Comparison of ENCODE assay signal across 11 cellular contexts in genomic region chr9:90287567-90288274, GRCh38.
A peak's percentile ranks its signal among the peaks of the same experiment; 100 is the strongest.
DNase-seq lines count a peak whose midpoint lies in the region; ATAC-seq and TF ChIP-seq lines count a peak whose summit lies in the region.
"Had no signal": no experiment of that assay in that cellular context is flagged by ENCODE, and none has a peak within 500 bp of the region (broad histone marks: within the 10 kb centered on the region; RNA-seq: fewer than 3 reads in every experiment).

No MANE protein-coding gene starts in this region.

- ATAC-seq in GM21576 (IDR thresholded peaks at IDR 0.05; ENCODE audit: unreplicated experiment) = peak; percentile 92
- ATAC-seq in HG03520 (IDR thresholded peaks at IDR 0.05; ENCODE audit: unreplicated experiment) = peak; percentile 95
- ATAC-seq: left ventricle myocardium superior had no signal

- no peak overlapping the region for H3K27ac Mint-ChIP-seq in neural progenitor cell
- no peak overlapping the region for H3K27ac Mint-ChIP-seq in HFFc6

- no peak for TF ChIP-seq CTCF in neural progenitor cell (IDR thresholded peaks at IDR 0.05)
- no peak for TF ChIP-seq CTCF in HFFc6 (IDR thresholded peaks at IDR 0.05)

- H4K20me1 ChIP-seq in neural progenitor cell (ENCODE audit: low read depth) = no peaks in the 10 kb centered on the region

- H3K36me3 ChIP-seq in neural progenitor cell = no peaks in the 10 kb centered on the region

- H3K4me1 Mint-ChIP-seq in neural progenitor cell = no peaks in the 10 kb centered on the region
- H3K4me1 Mint-ChIP-seq in HFFc6 (ENCODE audit: low read depth) = no peaks in the 10 kb centered on the region

- DNase-seq in DMS53 (lab: John Stamatoyannopoulos, UW) (peak; percentile 3), DMS53 treated with DMSO at 0.1 percent for 48 hours (lab: John Stamatoyannopoulos, UW; ENCODE audit: unreplicated experiment) (no peak), neural progenitor cell (ENCODE audit: low spot score) (no peak), anterior cingulate cortex (lab: John Stamatoyannopoulos, UW) (no peak), CD1c-positive myeloid dendritic cell (ENCODE audit: extremely low spot score) (no peak), HFFc6 (no peak)
- DNase-seq: left ventricle myocardium superior had no signal

- H3K27me3 ChIP-seq in neural progenitor cell = no peaks in the 10 kb centered on the region

- no peak overlapping the region for H3K27ac ChIP-seq in neural progenitor cell
- H3K27ac ChIP-seq: 22Rv1 had no signal

- peak overlapping the region; percentile 51 for H2AFZ ChIP-seq in neural progenitor cell (replicated peaks)

- H3K36me3 Mint-ChIP-seq in neural progenitor cell (no peaks in the 10 kb centered on the region), HFFc6 (ENCODE audit: low read depth) (no peaks in the 10 kb centered on the region)
- H3K36me3 Mint-ChIP-seq: brain had no signal

- no peaks in the 10 kb centered on the region for H3F3A ChIP-seq in neural progenitor cell (ENCODE audit: low read depth)

- no peaks in the 10 kb centered on the region for H3K9me3 Mint-ChIP-seq in neural progenitor cell
- H3K9me3 Mint-ChIP-seq in HFFc6 = no peaks in the 10 kb centered on the region; the same call in 1 of the 2 replicates
- H3K9me3 Mint-ChIP-seq: brain had no signal

- H3K27me3 Mint-ChIP-seq in neural progenitor cell (ENCODE audit: insufficient read depth, low read depth) (no peaks in the 10 kb centered on the region), HFFc6 (ENCODE audit: insufficient read depth) (0 out of 2 replicates have a peak, but pooled peaks cover 2% of the 10 kb centered on the region)
- H3K27me3 Mint-ChIP-seq: brain had no signal

- no peaks in the 10 kb centered on the region for H3K79me2 ChIP-seq in neural progenitor cell (ENCODE audit: low read depth)

- no peaks in the 10 kb centered on the region for H3K9me3 ChIP-seq in neural progenitor cell (ENCODE audit: low read depth)

- no peak overlapping the region for H3K9ac ChIP-seq in neural progenitor cell

- H3K4me1 ChIP-seq in neural progenitor cell = no peaks in the 10 kb centered on the region

- no peak overlapping the region for H3K4me3 ChIP-seq in neural progenitor cell

- H3K4me2 ChIP-seq in neural progenitor cell = no peak overlapping the region

- H3K4me3 Mint-ChIP-seq in neural progenitor cell = no peak overlapping the region
- no peak overlapping the region for H3K4me3 Mint-ChIP-seq in HFFc6
- H3K4me3 Mint-ChIP-seq: brain had no signal
